In the genomic region with DNA sequence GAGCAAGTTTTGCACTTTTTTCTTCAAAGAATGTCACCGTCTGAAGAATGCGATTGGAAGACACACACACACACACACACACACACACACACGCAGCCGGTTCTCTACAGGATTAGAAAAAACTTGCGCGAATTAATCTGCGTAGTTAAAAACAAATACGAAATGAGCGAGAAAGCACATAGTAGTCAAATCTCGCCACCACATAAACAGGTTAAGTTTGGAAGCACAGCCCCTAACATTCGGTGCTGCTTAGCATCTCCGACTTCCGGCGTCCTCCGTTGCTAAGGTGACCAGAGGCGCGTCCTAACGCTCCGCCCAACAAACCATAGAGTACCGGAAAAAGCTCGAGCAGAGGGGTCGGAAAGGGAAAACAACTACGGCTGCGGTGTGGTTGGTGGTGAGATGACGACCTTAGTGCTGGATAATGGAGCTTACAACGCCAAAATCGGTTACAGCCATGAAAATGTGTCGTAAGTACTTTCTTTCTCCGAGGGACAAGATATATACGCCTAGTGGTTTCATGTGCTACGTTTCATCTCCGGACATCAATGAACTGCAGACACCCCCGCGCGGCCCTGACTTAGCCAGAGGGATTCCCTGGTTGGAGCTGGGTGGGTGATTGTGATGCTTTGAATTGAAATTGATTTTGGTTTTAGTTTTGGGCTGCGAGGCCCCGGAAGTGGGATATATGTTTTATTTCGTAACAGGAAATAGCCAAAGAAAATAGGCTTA, we compare ENCODE assay signal across 1 cellular context.
TF ChIP-seq lines count a peak whose summit lies in the region.

Gene ACTR6, plus strand, starts transcription at position 366 of the 732 bp plus-strand sequence. Its CDS starts 37 bp downstream, at position 403.

TF ChIP-seq in neural cell, 6 proteins besides CTCF, POLR2A, EP300 and RAD21 (continued from another document):
- TF ChIP-seq, protein P1, sequence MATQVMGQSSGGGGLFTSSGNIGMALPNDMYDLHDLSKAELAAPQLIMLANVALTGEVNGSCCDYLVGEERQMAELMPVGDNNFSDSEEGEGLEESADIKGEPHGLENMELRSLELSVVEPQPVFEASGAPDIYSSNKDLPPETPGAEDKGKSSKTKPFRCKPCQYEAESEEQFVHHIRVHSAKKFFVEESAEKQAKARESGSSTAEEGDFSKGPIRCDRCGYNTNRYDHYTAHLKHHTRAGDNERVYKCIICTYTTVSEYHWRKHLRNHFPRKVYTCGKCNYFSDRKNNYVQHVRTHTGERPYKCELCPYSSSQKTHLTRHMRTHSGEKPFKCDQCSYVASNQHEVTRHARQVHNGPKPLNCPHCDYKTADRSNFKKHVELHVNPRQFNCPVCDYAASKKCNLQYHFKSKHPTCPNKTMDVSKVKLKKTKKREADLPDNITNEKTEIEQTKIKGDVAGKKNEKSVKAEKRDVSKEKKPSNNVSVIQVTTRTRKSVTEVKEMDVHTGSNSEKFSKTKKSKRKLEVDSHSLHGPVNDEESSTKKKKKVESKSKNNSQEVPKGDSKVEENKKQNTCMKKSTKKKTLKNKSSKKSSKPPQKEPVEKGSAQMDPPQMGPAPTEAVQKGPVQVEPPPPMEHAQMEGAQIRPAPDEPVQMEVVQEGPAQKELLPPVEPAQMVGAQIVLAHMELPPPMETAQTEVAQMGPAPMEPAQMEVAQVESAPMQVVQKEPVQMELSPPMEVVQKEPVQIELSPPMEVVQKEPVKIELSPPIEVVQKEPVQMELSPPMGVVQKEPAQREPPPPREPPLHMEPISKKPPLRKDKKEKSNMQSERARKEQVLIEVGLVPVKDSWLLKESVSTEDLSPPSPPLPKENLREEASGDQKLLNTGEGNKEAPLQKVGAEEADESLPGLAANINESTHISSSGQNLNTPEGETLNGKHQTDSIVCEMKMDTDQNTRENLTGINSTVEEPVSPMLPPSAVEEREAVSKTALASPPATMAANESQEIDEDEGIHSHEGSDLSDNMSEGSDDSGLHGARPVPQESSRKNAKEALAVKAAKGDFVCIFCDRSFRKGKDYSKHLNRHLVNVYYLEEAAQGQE (IDR thresholded peaks at IDR 0.05; ENCODE audit: borderline replicate concordance) = peak; percentile 76
